18 cellular contexts compared by ENCODE assay signal in genomic region chr2:169469952-169470572, GRCh38. TPM values are rescaled to one million over a fixed set of nuclear protein-coding genes. Genes with fewer than 3 reads are reported as not detected.
DNase-seq lines count a peak whose midpoint lies in the region; ATAC-seq and TF ChIP-seq lines count a peak whose summit lies in the region.
"Had no signal": no experiment of that assay in that cellular context is flagged by ENCODE, and none has a peak within 500 bp of the region (broad histone marks: within the 10 kb centered on the region; RNA-seq: fewer than 3 reads in every experiment).

No MANE protein-coding gene starts in this region.

- no peak overlapping the region for H3K4me3 ChIP-seq in spleen
- H3K4me3 ChIP-seq in mucosa of descending colon, result no peak overlapping the region
- H3K4me3 ChIP-seq: BLaER1 treated with 17β-estradiol and CSF1 and Interleukin-3, amounts not matched to agents 10 nM and 100 nM; GM23338 had no signal

- H3K27ac ChIP-seq in spleen, result no peak overlapping the region
- H3K27ac ChIP-seq: BLaER1 treated with 17β-estradiol and CSF1 and Interleukin-3, amounts not matched to agents 10 nM and 100 nM had no signal

- peak; percentile 34 for ATAC-seq in activated naive CD8-positive, alpha-beta T cell treated with anti-CD3 and anti-CD28 coated beads, Interleukin-2, amount 10 ng/mL, durations not matched to agents 7 days and 5 days (ENCODE audit: low read depth)
- ATAC-seq in natural killer cell, result peak in 2 of 3 donors; percentile 29 to 32
- no peak for ATAC-seq in mucosa of descending colon
- ATAC-seq: GM23338 had no signal

- 81 to 93% (median 84%) methylated on average over 3 of the region's 3 CpGs for WGBS in spleen, 5 donors

- H3K9me3 ChIP-seq in spleen, result no peaks in the 10 kb centered on the region
- no peaks in the 10 kb centered on the region for H3K9me3 ChIP-seq in mucosa of descending colon
- H3K9me3 ChIP-seq: BLaER1 treated with 17β-estradiol and CSF1 and Interleukin-3, amounts not matched to agents 10 nM and 100 nM had no signal

- intact Hi-C loops in activated CD4-positive, alpha-beta T cell treated with anti-CD3 and anti-CD28 coated beads, Interleukin-2, amount 10 ng/mL, durations not matched to agents 24 days and 14 days (cut with micrococcal nuclease), result loop anchor here (1.0 kb wide), 1 partner anchor 9 kb away; the partner anchor contains the start of gene BBS5
- intact Hi-C loops in natural killer cell (cut with micrococcal nuclease) (no loop called here), spleen (cut with DNase I; ENCODE audit: low total_unique reads) (no loop called here), mucosa of descending colon (cut with DNase I, micrococcal nuclease) (no loop called here)

- H3K27ac Mint-ChIP-seq in activated CD4-positive, alpha-beta T cell treated with anti-CD3 and anti-CD28 coated beads, Interleukin-2, amount 10 ng/mL, durations not matched to agents 24 days and 14 days, result no peak overlapping the region
- H3K27ac Mint-ChIP-seq in activated naive CD8-positive, alpha-beta T cell treated with anti-CD3 and anti-CD28 coated beads, Interleukin-2, amount 10 ng/mL, durations not matched to agents 7 days and 5 days, result no peak overlapping the region
- H3K27ac Mint-ChIP-seq in activated naive CD8-positive, alpha-beta T cell treated with anti-CD3 and anti-CD28 coated beads for 36 hours, result no peak overlapping the region
- H3K27ac Mint-ChIP-seq in natural killer cell, result no peak overlapping the region
- H3K27ac Mint-ChIP-seq: CD4-positive, CD25-positive, alpha-beta regulatory T cell; GM23338 had no signal

- no peak for TF ChIP-seq CTCF in natural killer cell (IDR thresholded peaks at IDR 0.05)
- TF ChIP-seq CTCF in spleen (IDR thresholded peaks at IDR 0.05 in 8 of 11, conservative IDR thresholded peaks at IDR 0.05 in 3 of 11), result no peak
- no peak for TF ChIP-seq CTCF in mucosa of descending colon (IDR thresholded peaks at IDR 0.05)

- H3K4me1 ChIP-seq in spleen (no peaks in the 10 kb centered on the region), mucosa of descending colon (ENCODE audit: low read depth) (no peaks in the 10 kb centered on the region)
- H3K4me1 ChIP-seq: BLaER1 treated with 17β-estradiol and CSF1 and Interleukin-3, amounts not matched to agents 10 nM and 100 nM had no signal

- no peak for TF ChIP-seq POLR2A in spleen (IDR thresholded peaks at IDR 0.05)

- H3K27me3 Mint-ChIP-seq in activated CD4-positive, alpha-beta T cell treated with anti-CD3 and anti-CD28 coated beads, Interleukin-2, amount 10 ng/mL, durations not matched to agents 24 days and 14 days, result peaks cover 5% of the 10 kb centered on the region
- H3K27me3 Mint-ChIP-seq in activated naive CD8-positive, alpha-beta T cell treated with anti-CD3 and anti-CD28 coated beads, Interleukin-2, amount 10 ng/mL, durations not matched to agents 7 days and 5 days, result no peaks in the 10 kb centered on the region
- H3K27me3 Mint-ChIP-seq in activated naive CD8-positive, alpha-beta T cell treated with anti-CD3 and anti-CD28 coated beads for 36 hours, result no peaks in the 10 kb centered on the region
- no peaks in the 10 kb centered on the region for H3K27me3 Mint-ChIP-seq in natural killer cell (ENCODE audit: low read depth in 2 of 2)

- DNase-seq in activated CD4-positive, alpha-beta T cell treated with anti-CD3 and anti-CD28 coated beads, Interleukin-2, amount 10 ng/mL, durations not matched to agents 24 days and 14 days, result peak; percentile 52
- no peak for DNase-seq in activated CD4-positive, alpha-beta T cell treated with anti-CD3 and anti-CD28 coated beads, Interleukin-2, amount 50 U/mL, for 48 hours
- DNase-seq in activated naive CD8-positive, alpha-beta T cell treated with anti-CD3 and anti-CD28 coated beads, Interleukin-2, amount 10 ng/mL, durations not matched to agents 7 days and 5 days, result no peak
- no peak for DNase-seq in activated naive CD8-positive, alpha-beta T cell treated with anti-CD3 and anti-CD28 coated beads for 36 hours
- peak; percentile 8 for DNase-seq in SK-MEL-5 (ENCODE audit: low read depth, low spot score)
- DNase-seq in natural killer cell, result no peak
- DNase-seq in spleen, result no peak
- DNase-seq in mucosa of descending colon, result no peak
- DNase-seq: ACHN; CD4-positive, CD25-positive, alpha-beta regulatory T cell; DMS153; DMS79 treated with DMSO at 0.1 percent for 48 hours; GDM1; H7 had no signal

- no peaks in the 10 kb centered on the region for H3K9me3 Mint-ChIP-seq in activated CD4-positive, alpha-beta T cell treated with anti-CD3 and anti-CD28 coated beads, Interleukin-2, amount 10 ng/mL, durations not matched to agents 24 days and 14 days
- H3K9me3 Mint-ChIP-seq in activated naive CD8-positive, alpha-beta T cell treated with anti-CD3 and anti-CD28 coated beads, Interleukin-2, amount 10 ng/mL, durations not matched to agents 7 days and 5 days, result no peaks in the 10 kb centered on the region
- H3K9me3 Mint-ChIP-seq in activated naive CD8-positive, alpha-beta T cell treated with anti-CD3 and anti-CD28 coated beads for 36 hours, result no peaks in the 10 kb centered on the region
- no peaks in the 10 kb centered on the region for H3K9me3 Mint-ChIP-seq in natural killer cell
- H3K9me3 Mint-ChIP-seq: CD4-positive, CD25-positive, alpha-beta regulatory T cell; GM23338 had no signal

- H3K36me3 ChIP-seq in spleen (no peaks in the 10 kb centered on the region), mucosa of descending colon (ENCODE audit: low read depth) (no peaks in the 10 kb centered on the region)
- H3K36me3 ChIP-seq: BLaER1 treated with 17β-estradiol and CSF1 and Interleukin-3, amounts not matched to agents 10 nM and 100 nM had no signal

- no peak overlapping the region for H3K4me3 Mint-ChIP-seq in activated CD4-positive, alpha-beta T cell treated with anti-CD3 and anti-CD28 coated beads, Interleukin-2, amount 10 ng/mL, durations not matched to agents 24 days and 14 days
- H3K4me3 Mint-ChIP-seq in activated naive CD8-positive, alpha-beta T cell treated with anti-CD3 and anti-CD28 coated beads, Interleukin-2, amount 10 ng/mL, durations not matched to agents 7 days and 5 days, result no peak overlapping the region
- no peak overlapping the region for H3K4me3 Mint-ChIP-seq in activated naive CD8-positive, alpha-beta T cell treated with anti-CD3 and anti-CD28 coated beads for 36 hours
- no peak overlapping the region for H3K4me3 Mint-ChIP-seq in natural killer cell
- H3K4me3 Mint-ChIP-seq: CD4-positive, CD25-positive, alpha-beta regulatory T cell; GM23338 had no signal

- H3K27me3 ChIP-seq in spleen (replicated peaks in 1 of 7), result no peaks in the 10 kb centered on the region
- H3K27me3 ChIP-seq: BLaER1 treated with 17β-estradiol and CSF1 and Interleukin-3, amounts not matched to agents 10 nM and 100 nM had no signal

- POLR2A ChIA-PET in activated naive CD8-positive, alpha-beta T cell treated with anti-CD3 and anti-CD28 coated beads, Interleukin-2, amount 10 ng/mL, durations not matched to agents 7 days and 5 days (lab: Charles Lee), result no interaction called here

- H3K4me1 Mint-ChIP-seq in activated CD4-positive, alpha-beta T cell treated with anti-CD3 and anti-CD28 coated beads, Interleukin-2, amount 10 ng/mL, durations not matched to agents 24 days and 14 days, result no peaks in the 10 kb centered on the region
- no peaks in the 10 kb centered on the region for H3K4me1 Mint-ChIP-seq in activated naive CD8-positive, alpha-beta T cell treated with anti-CD3 and anti-CD28 coated beads, Interleukin-2, amount 10 ng/mL, durations not matched to agents 7 days and 5 days
- no peaks in the 10 kb centered on the region for H3K4me1 Mint-ChIP-seq in activated naive CD8-positive, alpha-beta T cell treated with anti-CD3 and anti-CD28 coated beads for 36 hours
- H3K4me1 Mint-ChIP-seq in natural killer cell, result peaks cover under 1 to 4% of the 10 kb centered on the region in 2 donors
- H3K4me1 Mint-ChIP-seq: GM23338 had no signal

- in situ Hi-C loops in SK-MEL-5 (cut with HindIII; ENCODE audit: low pct_unique_long_range_greater_than_20kb, low sequenced_read_pairs), result no loop called here

- H3K36me3 Mint-ChIP-seq in activated CD4-positive, alpha-beta T cell treated with anti-CD3 and anti-CD28 coated beads, Interleukin-2, amount 10 ng/mL, durations not matched to agents 24 days and 14 days (ENCODE audit: low read depth), result no peaks in the 10 kb centered on the region
- H3K36me3 Mint-ChIP-seq in activated naive CD8-positive, alpha-beta T cell treated with anti-CD3 and anti-CD28 coated beads, Interleukin-2, amount 10 ng/mL, durations not matched to agents 7 days and 5 days, result no peaks in the 10 kb centered on the region
- no peaks in the 10 kb centered on the region for H3K36me3 Mint-ChIP-seq in activated naive CD8-positive, alpha-beta T cell treated with anti-CD3 and anti-CD28 coated beads for 36 hours
- no peaks in the 10 kb centered on the region for H3K36me3 Mint-ChIP-seq in natural killer cell
- H3K36me3 Mint-ChIP-seq: CD4-positive, CD25-positive, alpha-beta regulatory T cell had no signal

RNA-seq across cellular contexts. Expression of gene BBS5, which starts 9.2 kb away (rescaled TPM):
- 4.3 and 4.7 TPM in 2 replicates for total RNA-seq in activated CD4-positive, alpha-beta T cell treated with anti-CD3 and anti-CD28 coated beads, Interleukin-2, amount 10 ng/mL, durations not matched to agents 24 days and 14 days
- total RNA-seq in activated naive CD8-positive, alpha-beta T cell treated with anti-CD3 and anti-CD28 coated beads, Interleukin-2, amount 10 ng/mL, durations not matched to agents 7 days and 5 days, result 1 to 10 TPM; 2.8 to 3.2 TPM
- total RNA-seq in activated naive CD8-positive, alpha-beta T cell treated with anti-CD3 and anti-CD28 coated beads for 36 hours, result 1 to 10 TPM; 3.5 to 5.0 TPM
- 16.7 and 19.2 TPM in 2 replicates for total RNA-seq in SK-MEL-5 (2014; rRNA removed; shearing (Covaris generic))
- 28.1 and 34.1 TPM in 2 replicates for polyA plus RNA-seq in SK-MEL-5 (2015; cell fraction: cytosol; rRNA removed)
- polyA plus RNA-seq in SK-MEL-5 (2015; cell fraction: nucleus; rRNA removed), result 72.3 and 83.3 TPM in 2 replicates
- 1 to 10 TPM; 1.5 to 2.2 (median 1.7) TPM for total RNA-seq in natural killer cell
- 10 to 100 TPM in 1 of 7 donors, 1 to 10 TPM in 6; 4.3 to 11.4 (median 8.3) TPM for total RNA-seq in spleen
- polyA plus RNA-seq in spleen, result 1 to 10 TPM; 2.9 to 4.1 (median 3.4) TPM
- total RNA-seq in mucosa of descending colon, result 1 to 10 TPM; 2.7 to 7.1 (median 4.4) TPM

RNA-seq across cellular contexts. Expression of gene KLHL41, which starts 39.4 kb away (rescaled TPM):
- total RNA-seq in activated CD4-positive, alpha-beta T cell treated with anti-CD3 and anti-CD28 coated beads, Interleukin-2, amount 10 ng/mL, durations not matched to agents 24 days and 14 days, result 0.07 TPM in 1 of 2 replicates, not detected in the other
- under 1 TPM in 1 of 2 experiments, not detected in 1; 0.17 TPM for total RNA-seq in activated naive CD8-positive, alpha-beta T cell treated with anti-CD3 and anti-CD28 coated beads, Interleukin-2, amount 10 ng/mL, durations not matched to agents 7 days and 5 days
- under 1 TPM; 0.14 to 0.20 TPM for total RNA-seq in activated naive CD8-positive, alpha-beta T cell treated with anti-CD3 and anti-CD28 coated beads for 36 hours
- total RNA-seq in SK-MEL-5 (2014; rRNA removed; shearing (Covaris generic)), result 0.98 and 1.3 TPM in 2 replicates
- 0.35 TPM in 2 replicates for polyA plus RNA-seq in SK-MEL-5 (2015; cell fraction: cytosol; rRNA removed)
- polyA plus RNA-seq in SK-MEL-5 (2015; cell fraction: nucleus; rRNA removed), result 8.4 and 9.6 TPM in 2 replicates
- total RNA-seq in natural killer cell (not detected), spleen (1 to 10 TPM in 3 of 7 donors, under 1 TPM in 4; 0.30 to 1.0 (median 0.69) TPM), mucosa of descending colon (1 to 10 TPM; 1.1 to 1.5 (median 1.1) TPM)
- polyA plus RNA-seq in spleen, result under 1 TPM; 0.52 to 0.72 (median 0.67) TPM
- total RNA-seq: A172; CD4-positive, CD25-positive, alpha-beta regulatory T cell; GM23338; H7; HT-29 had no signal
- polyA plus RNA-seq: GM23338 had no signal

Comparison
In these comparisons a context has a peak if more than half of its experiments do, and no peak if none do; other contexts are left out.
1. DNase-seq: peak in activated CD4-positive, alpha-beta T cell treated with anti-CD3 and anti-CD28 coated beads, Interleukin-2, amount 10 ng/mL, durations not matched to agents 24 days and 14 days (single experiment) and SK-MEL-5 (single experiment); none in activated CD4-positive, alpha-beta T cell treated with anti-CD3 and anti-CD28 coated beads, Interleukin-2, amount 50 U/mL, for 48 hours (0 of 2), activated naive CD8-positive, alpha-beta T cell treated with anti-CD3 and anti-CD28 coated beads, Interleukin-2, amount 10 ng/mL, durations not matched to agents 7 days and 5 days (single experiment), activated naive CD8-positive, alpha-beta T cell treated with anti-CD3 and anti-CD28 coated beads for 36 hours (single experiment), natural killer cell (single experiment), spleen (single experiment) and mucosa of descending colon (0 of 3).